Comparison of ENCODE assay signal across 11 cellular contexts in the genomic region with DNA sequence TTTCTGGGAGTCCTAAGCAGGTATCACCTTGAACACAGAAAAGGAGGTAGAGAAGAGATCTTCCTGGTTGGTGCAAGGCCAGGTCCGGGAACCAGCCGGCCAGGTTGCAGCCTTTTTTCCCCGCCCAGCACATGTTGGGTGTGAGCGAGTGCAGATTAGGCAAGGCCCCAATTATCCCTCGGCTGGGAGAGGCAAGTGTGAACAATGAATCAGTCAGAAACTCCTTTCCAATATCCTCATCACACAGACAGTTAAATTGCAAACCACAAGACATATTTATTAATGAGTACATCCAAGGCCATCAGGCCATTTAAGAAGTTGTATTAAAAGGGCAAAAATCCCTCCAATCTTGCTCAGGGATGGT.
DNase-seq lines count a peak whose midpoint lies in the region; ATAC-seq and TF ChIP-seq lines count a peak whose summit lies in the region.
"Had no signal": no experiment of that assay in that cellular context is flagged by ENCODE, and none has a peak within 500 bp of the region (broad histone marks: within the 10 kb centered on the region; RNA-seq: fewer than 3 reads in every experiment).

No MANE protein-coding gene starts in this region.

- H4K20me1 ChIP-seq in BLaER1 (no peaks in the 10 kb centered on the region), Karpas-422 (ENCODE audit: insufficient read depth, low read depth, low read length) (peaks cover 84% of the 10 kb centered on the region)

- H3K27me3 Mint-ChIP-seq in naive thymus-derived CD4-positive, alpha-beta T cell: peaks cover 0 to 3% (median 0%) of the 10 kb centered on the region in 5 donors

- H3K4me1 Mint-ChIP-seq in naive thymus-derived CD4-positive, alpha-beta T cell: peaks cover 76 to 100% (median 94%) of the 10 kb centered on the region in 7 donors

- H3K27me3 ChIP-seq in BLaER1 (no peaks in the 10 kb centered on the region), Karpas-422 (ENCODE audit: low read length) (no peaks in the 10 kb centered on the region)
- H3K27me3 ChIP-seq in naive thymus-derived CD4-positive, alpha-beta T cell (ENCODE audit: control insufficient read depth in 2 of 2, insufficient read depth in 2 of 2, low read length in 2 of 2): no peaks in the 10 kb centered on the region

- H3K79me2 ChIP-seq in Karpas-422 (ENCODE audit: low read length): peaks cover 100% of the 10 kb centered on the region

- H3K4me2 ChIP-seq in BLaER1 (peak overlapping the region; percentile 63), Karpas-422 (ENCODE audit: low read depth, low read length, poor library complexity, severe bottlenecking) (peak overlapping the region; percentile 37)

- no peak overlapping the region for H3K27ac ChIP-seq in BLaER1
- peak overlapping the region; percentile 5 for H3K27ac ChIP-seq in Karpas-422 (ENCODE audit: low read length)
- peak overlapping the region; percentile 94 for H3K27ac ChIP-seq in naive thymus-derived CD4-positive, alpha-beta T cell (ENCODE audit: low read depth, low read length)

- peaks cover 0 to 2% (median 0%) of the 10 kb centered on the region in 11 donors for H3K9me3 Mint-ChIP-seq in naive thymus-derived CD4-positive, alpha-beta T cell

- TF ChIP-seq CTCF in epithelial cell of esophagus (IDR thresholded peaks at IDR 0.05; ENCODE audit: insufficient read depth, low read depth, low read length, missing control alignments): no peak

- no peaks in the 10 kb centered on the region for H3K9me2 ChIP-seq in Karpas-422 (replicated peaks; ENCODE audit: insufficient read depth, low read length)

- H2AFZ ChIP-seq in Karpas-422 (ENCODE audit: low read length): no peak overlapping the region

- intact Hi-C loops in naive thymus-derived CD4-positive, alpha-beta T cell (cut with micrococcal nuclease): no loop called here

- H3K4me1 ChIP-seq in BLaER1: peaks cover 78% of the 10 kb centered on the region
- H3K4me1 ChIP-seq in Karpas-422 (ENCODE audit: low read length): peaks cover 100% of the 10 kb centered on the region
- H3K4me1 ChIP-seq in naive thymus-derived CD4-positive, alpha-beta T cell (ENCODE audit: control insufficient read depth in 2 of 2, insufficient read depth in 2 of 2, low read length in 2 of 2): peaks cover 29 to 89% of the 10 kb centered on the region in 2 donors

- CTCF ChIA-PET in naive thymus-derived CD4-positive, alpha-beta T cell (lab: Charles Lee): interaction anchor here (0.6 to 16.7 kb wide), 4 partner anchors 7 to 27 kb away, joined by 5 to 283 read pairs (median 33); no protein-coding TSS in a partner anchor

- H3K36me3 Mint-ChIP-seq in naive thymus-derived CD4-positive, alpha-beta T cell: peaks cover 3 to 32% (median 14%) of the 10 kb centered on the region in 5 donors

- no peaks in the 10 kb centered on the region for H3K36me3 ChIP-seq in BLaER1
- H3K36me3 ChIP-seq in Karpas-422 (ENCODE audit: insufficient read depth, low read length): peaks cover 4% of the 10 kb centered on the region; the same call in 1 of the 2 replicates
- H3K36me3 ChIP-seq in naive thymus-derived CD4-positive, alpha-beta T cell (ENCODE audit: control insufficient read depth in 2 of 3, insufficient read depth in 3 of 3, low read length in 3 of 3): peaks cover 0 to 16% (median 0%) of the 10 kb centered on the region in 3 experiments

- H3K9ac ChIP-seq in BLaER1: no peak overlapping the region
- no peak overlapping the region for H3K9ac ChIP-seq in Karpas-422 (ENCODE audit: low read length)

- peak overlapping the region; percentile 46 to 97 (median 86) for H3K4me3 Mint-ChIP-seq in naive thymus-derived CD4-positive, alpha-beta T cell

- peak overlapping the region; percentile 50 to 100 (median 97) for H3K27ac Mint-ChIP-seq in naive thymus-derived CD4-positive, alpha-beta T cell

- H3K4me3 ChIP-seq in BLaER1 (no peak overlapping the region), Karpas-422 (ENCODE audit: low read length) (no peak overlapping the region), epithelial cell of esophagus (ENCODE audit: low read length) (peak overlapping the region; percentile 23)
- H3K4me3 ChIP-seq in naive thymus-derived CD4-positive, alpha-beta T cell (ENCODE audit: low read length): peak overlapping the region; percentile 26

- POLR2A ChIA-PET in naive thymus-derived CD4-positive, alpha-beta T cell (lab: Charles Lee): interaction anchor here (1.0 to 14.4 kb wide), 6 partner anchors 6 to 23 kb away, joined by 3 to 355 read pairs (median 83); no protein-coding TSS in a partner anchor

- DNase-seq in Karpas-422: no peak
- DNase-seq in epithelial cell of esophagus (ENCODE audit: low read depth): peak; percentile 99
- DNase-seq in naive thymus-derived CD4-positive, alpha-beta T cell: no peak
- DNase-seq in NCI-H446 (lab: John Stamatoyannopoulos, UW): no peak
- no peak for DNase-seq in NCI-H748 treated with DMSO at 0.1 percent for 48 hours (lab: John Stamatoyannopoulos, UW)
- DNase-seq in HuH-7 (ENCODE audit: low spot score): no peak
- no peak for DNase-seq in DMS114 treated with DMSO at 0.1 percent for 48 hours (lab: John Stamatoyannopoulos, UW; ENCODE audit: unreplicated experiment)
- DNase-seq: DND-41; NCI-H1417 treated with DMSO at 0.1 percent for 48 hours; stimulated activated naive CD4-positive, alpha-beta T cell had no signal

- ATAC-seq in naive thymus-derived CD4-positive, alpha-beta T cell: no peak

- H3K9me3 ChIP-seq in BLaER1: no peaks in the 10 kb centered on the region
- no peaks in the 10 kb centered on the region for H3K9me3 ChIP-seq in Karpas-422 (ENCODE audit: low read length)
- no peaks in the 10 kb centered on the region for H3K9me3 ChIP-seq in naive thymus-derived CD4-positive, alpha-beta T cell (ENCODE audit: control insufficient read depth in 2 of 3, low read length in 3 of 3)

Comparison
In these comparisons a context has a peak if more than half of its experiments do, and no peak if none do; other contexts are left out.
1. H3K4me3 ChIP-seq: peak in epithelial cell of esophagus (single experiment) and naive thymus-derived CD4-positive, alpha-beta T cell (single experiment); none in BLaER1 (single experiment) and Karpas-422 (single experiment).